ENCODE assay signal across 13 cellular contexts in the genomic region with DNA sequence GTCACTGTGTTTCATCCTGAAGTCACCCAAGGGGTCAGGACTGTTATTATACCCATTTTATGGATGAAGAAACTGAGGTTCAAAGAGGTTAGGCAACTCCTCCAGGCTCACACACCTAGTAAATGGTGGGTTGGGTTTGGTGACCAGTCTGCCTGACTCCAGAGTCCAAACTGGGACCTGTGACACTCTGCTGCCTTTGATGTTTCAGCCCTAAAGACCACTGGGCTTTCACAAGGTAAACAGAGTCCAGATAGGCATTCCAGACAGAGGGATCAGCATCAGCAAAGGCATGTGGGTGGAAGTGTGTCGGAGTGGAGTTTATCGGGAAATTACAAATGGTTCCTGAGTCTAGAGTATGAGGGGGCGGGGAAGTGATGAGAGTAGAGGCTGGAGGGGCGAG. TPM values are rescaled to one million over a fixed set of nuclear protein-coding genes. Genes with fewer than 3 reads are reported as not detected.
DNase-seq lines count a peak whose midpoint lies in the region; ATAC-seq, FAIRE-seq and TF ChIP-seq lines count a peak whose summit lies in the region.
"Had no signal": no experiment of that assay in that cellular context is flagged by ENCODE, and none has a peak within 500 bp of the region (broad histone marks: within the 10 kb centered on the region; RNA-seq: fewer than 3 reads in every experiment).

No MANE protein-coding gene starts in this region.

- TF ChIP-seq EP300 in transverse colon (IDR thresholded peaks at IDR 0.05; ENCODE audit: low read depth): no peak

- WGBS in transverse colon (ENCODE audit: low coverage in 1 of 2), 2 donors: 87 to 93% methylated on average over 2 to 4 of the region's 4 CpGs

- intact Hi-C loops in transverse colon (cut with DNase I; ENCODE audit: low total_unique reads): no loop called here

- DNase-seq in activated effector memory CD4-positive, alpha-beta T cell treated with anti-CD3 and anti-CD28 coated beads, Interleukin-2, amount 50 U/mL, for 16 hours: peak; percentile 16
- no peak for DNase-seq in activated effector memory CD4-positive, alpha-beta T cell treated with Interleukin-2 at 50 U/mL for 16 hours
- no peak for DNase-seq in RWPE1 (ENCODE audit: low spot score)
- peak; percentile 5 for DNase-seq in transverse colon
- no peak for DNase-seq in urothelium cell line (ENCODE audit: low spot score)
- DNase-seq: GF-D8, trophoblast cell, WERI-Rb-1 had no signal

- H3K4me3 ChIP-seq in transverse colon: no peak overlapping the region
- H3K4me3 ChIP-seq: HAP-1 had no signal

- no peaks in the 10 kb centered on the region for H3K36me3 ChIP-seq in transverse colon
- H3K36me3 ChIP-seq: HAP-1, WERI-Rb-1 had no signal

- H3K27me3 ChIP-seq in transverse colon: no peaks in the 10 kb centered on the region

- no peak for TF ChIP-seq POLR2A in transverse colon (IDR thresholded peaks at IDR 0.05)

- no peaks in the 10 kb centered on the region for H3K9me3 ChIP-seq in transverse colon
- H3K9me3 ChIP-seq: HAP-1 had no signal

- H3K27ac ChIP-seq in RWPE1 (peak overlapping the region; percentile 40; the same call in 1 of the 2 replicates), cingulate gyrus (ENCODE audit: low read depth, low read length) (peak overlapping the region; percentile 7), transverse colon (peak overlapping the region in 1 of 4 donors; percentile 11)
- H3K27ac ChIP-seq: WERI-Rb-1 had no signal

- H3K4me1 ChIP-seq in transverse colon: peaks cover 10 to 17% (median 14%) of the 10 kb centered on the region in 4 donors
- H3K4me1 ChIP-seq: HAP-1 had no signal

- in situ Hi-C loops in transverse colon (cut with MboI; ENCODE audit: low pct_ligation_motif_present in 1 of 4, low pct_unique_long_range_greater_than_20kb in 1 of 4, low sequenced_read_pairs in 3 of 4): no loop called here

- CTCF ChIA-PET in RWPE1 (lab: Yijun Ruan, JAX): no interaction called here

- ATAC-seq in GM19328 (IDR thresholded peaks at IDR 0.05; ENCODE audit: unreplicated experiment): no peak
- no peak for ATAC-seq in GM19324 (IDR thresholded peaks at IDR 0.05; ENCODE audit: low FRiP score, unreplicated experiment)

- FAIRE-seq in urothelium cell line (lab: Jason Lieb, UNC): no peak
- FAIRE-seq: keratinocyte had no signal

- POLR2A ChIA-PET in RWPE1 (lab: Yijun Ruan, JAX; ENCODE audit: low non-redundant PET): no interaction called here

- TF ChIP-seq CTCF in RWPE1 (conservative IDR thresholded peaks at IDR 0.05; ENCODE audit: low read depth): no peak
- TF ChIP-seq CTCF in transverse colon (IDR thresholded peaks at IDR 0.05): no peak

RNA-seq across cellular contexts. Expression of gene MICAL2, which starts 38.5 kb away (rescaled TPM):
- total RNA-seq in transverse colon: 100 to 1,000 TPM; 309 to 483 (median 316) TPM

Comparison
In these comparisons a context has a peak if more than half of its experiments do, and no peak if none do; other contexts are left out.
1. DNase-seq: peak in activated effector memory CD4-positive, alpha-beta T cell treated with anti-CD3 and anti-CD28 coated beads, Interleukin-2, amount 50 U/mL, for 16 hours (single experiment) and transverse colon (single experiment); none in activated effector memory CD4-positive, alpha-beta T cell treated with Interleukin-2 at 50 U/mL for 16 hours (single experiment), RWPE1 (single experiment) and urothelium cell line (single experiment).